Comparison of ENCODE assay signal across 27 cellular contexts in the genomic region with DNA sequence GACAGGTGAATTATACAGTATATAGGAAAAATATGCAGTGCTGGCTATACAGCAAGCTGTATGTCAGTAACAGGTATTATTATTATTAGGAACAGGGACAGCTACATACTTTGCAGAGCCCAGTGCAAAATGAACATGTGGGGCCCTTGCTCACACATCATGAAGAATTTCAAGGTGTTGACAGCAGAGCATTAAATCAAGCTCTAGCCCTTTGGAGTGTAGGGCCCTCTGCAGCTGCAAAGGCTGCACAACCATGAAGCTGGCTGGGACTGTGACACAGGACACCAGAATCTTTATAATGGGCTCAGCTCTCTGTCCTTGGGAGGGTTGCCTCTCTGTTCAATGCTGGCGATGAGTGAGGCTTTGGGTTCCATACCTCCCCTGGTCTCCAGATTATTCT. TPM values are rescaled to one million over a fixed set of nuclear protein-coding genes. Genes with fewer than 3 reads are reported as not detected.
"Had no signal": no experiment of that assay in that cellular context is flagged by ENCODE, and none has a peak within 500 bp of the region (broad histone marks: within the 10 kb centered on the region; RNA-seq: fewer than 3 reads in every experiment).

No MANE protein-coding gene starts in this region.

- H3K9me3 ChIP-seq: esophagus squamous epithelium, left lung, mucosa of descending colon, neutrophil, stomach, thyroid gland, vagina had no signal

- H3K4me1 ChIP-seq: left lung, parathyroid adenoma, thyroid gland, vagina had no signal

- H3K27ac ChIP-seq: coronary artery, esophagus squamous epithelium, left lung, neutrophil, parathyroid adenoma, stomach, thyroid gland, vagina had no signal

- FAIRE-seq: endometrium, frontal cortex had no signal

- H3K36me3 ChIP-seq: esophagus squamous epithelium, left lung, neutrophil, stomach, thyroid gland, vagina had no signal

- DNase-seq: dermis blood vessel endothelial cell; effector memory CD8-positive, alpha-beta T cell; erythroblast; esophagus squamous epithelium; head of caudate nucleus; left cardiac atrium; left lung; mesenchymal stem cell; mucosa of descending colon; naive B cell; stimulated activated CD4-positive, alpha-beta T cell treated with anti-CD3 and anti-CD28 coated beads, Interleukin-12 subunit alpha, Interleukin-12 subunit beta, amount 100 ng/mL, for 4 hours; stimulated activated CD4-positive, alpha-beta T cell treated with anti-CD3 and anti-CD28 coated beads, Interleukin-1b, Interleukin-23, amount 100 ng/mL, for 48 hours; stimulated activated CD4-positive, alpha-beta T cell treated with anti-CD3 and anti-CD28 coated beads, Interleukin-4, amount 100 ng/mL, for 24 hours; stimulated activated naive CD4-positive, alpha-beta T cell treated with Interleukin-2 at 50 U/mL for 16 hours; stomach; thyroid gland; trophoblast cell had no signal

- H3K27me3 ChIP-seq: left lung, thyroid gland, vagina had no signal

- ATAC-seq: effector memory CD8-positive, alpha-beta T cell; left cardiac atrium; left lung; natural killer cell treated with Interleukin-12 subunit alpha and Interleukin-12 subunit beta and Interleukin-15 and Interleukin-18, amount 100 ng/mL, for 72 hours; sciatic nerve; stimulated activated effector memory CD8-positive, alpha-beta T cell treated with anti-CD3 and anti-CD28 coated beads, Interleukin-12 subunit alpha, Interleukin-12 subunit beta, amount 100 ng/mL, for 72 hours had no signal

- H3K4me3 ChIP-seq: coronary artery, esophagus squamous epithelium, left lung, mucosa of descending colon, smooth muscle cell, stomach, thyroid gland, vagina had no signal

RNA-seq across cellular contexts. Expression of a gene that starts 54.4 kb away (rescaled TPM):
- total RNA-seq: natural killer cell treated with Interleukin-12 subunit alpha and Interleukin-12 subunit beta and Interleukin-15 and Interleukin-18, amount 100 ng/mL, for 72 hours had no signal
